Comparison of ENCODE assay signal across 11 cellular contexts in genomic region chr2:232926448-232927040, GRCh38. TPM values are rescaled to one million over a fixed set of nuclear protein-coding genes. Genes with fewer than 3 reads are reported as not detected.
DNase-seq lines count a peak whose midpoint lies in the region; ATAC-seq and TF ChIP-seq lines count a peak whose summit lies in the region.
"Had no signal": no experiment of that assay in that cellular context is flagged by ENCODE, and none has a peak within 500 bp of the region (broad histone marks: within the 10 kb centered on the region; RNA-seq: fewer than 3 reads in every experiment).

No MANE protein-coding gene starts in this region.

- no peaks in the 10 kb centered on the region for H3K9me2 ChIP-seq in GM23248 (ENCODE audit: insufficient read depth)

- in situ Hi-C loops in mammary epithelial cell (cut with MboI; ENCODE audit: low sequenced_read_pairs in 2 of 2) (no loop called here), GM23248 (cut with MboI) (no loop called here)

- H3K27ac ChIP-seq in mammary epithelial cell (ENCODE audit: insufficient read depth, low read depth, low read length): no peak overlapping the region
- H3K27ac ChIP-seq in tibial nerve: peak overlapping the region in 2 of 4 donors; percentile 24 to 73
- H3K27ac ChIP-seq in GM23248: no peak overlapping the region
- H3K27ac ChIP-seq: HL-60 had no signal

- H3K9me3 Mint-ChIP-seq in MCF 10A (ENCODE audit: unreplicated experiment) (no peaks in the 10 kb centered on the region), memory B cell (no peaks in the 10 kb centered on the region)
- no peaks in the 10 kb centered on the region for H3K9me3 Mint-ChIP-seq in activated naive CD8-positive, alpha-beta T cell treated with anti-CD3 and anti-CD28 coated beads, Interleukin-2, amount 10 ng/mL, durations not matched to agents 7 days and 5 days

- no peak for TF ChIP-seq CTCF in MCF 10A (IDR thresholded peaks at IDR 0.05; ENCODE audit: unreplicated experiment)
- TF ChIP-seq CTCF in mammary epithelial cell (conservative IDR thresholded peaks at IDR 0.05 in 1 of 2, IDR thresholded peaks at IDR 0.05 in 1 of 2; ENCODE audit: extremely low read depth in 1 of 2, insufficient read depth in 1 of 2, low read depth in 1 of 2, low read length in 2 of 2): no peak
- TF ChIP-seq CTCF in tibial nerve (IDR thresholded peaks at IDR 0.05): no peak

- POLR2A ChIA-PET in MCF 10A (lab: Yijun Ruan, JAX): interaction anchor here (0.6 kb wide), 1 partner anchor 103 kb away, joined by 3 read pairs; no protein-coding TSS in a partner anchor
- POLR2A ChIA-PET in activated naive CD8-positive, alpha-beta T cell treated with anti-CD3 and anti-CD28 coated beads, Interleukin-2, amount 10 ng/mL, durations not matched to agents 7 days and 5 days (lab: Charles Lee): no interaction called here

- peaks cover 32% of the 10 kb centered on the region for H3K27me3 ChIP-seq in mammary epithelial cell (ENCODE audit: insufficient read depth, low read length)
- peaks cover 0 to 22% of the 10 kb centered on the region in 2 donors for H3K27me3 ChIP-seq in tibial nerve
- peaks cover 57% of the 10 kb centered on the region for H3K27me3 ChIP-seq in GM23248 (replicated peaks; ENCODE audit: insufficient read depth)

- H3K4me1 Mint-ChIP-seq in MCF 10A (ENCODE audit: insufficient read depth, unreplicated experiment) (peaks cover 4% of the 10 kb centered on the region), memory B cell (peaks cover 3% of the 10 kb centered on the region)
- H3K4me1 Mint-ChIP-seq in activated naive CD8-positive, alpha-beta T cell treated with anti-CD3 and anti-CD28 coated beads, Interleukin-2, amount 10 ng/mL, durations not matched to agents 7 days and 5 days: no peaks in the 10 kb centered on the region

- no peaks in the 10 kb centered on the region for H3F3A ChIP-seq in GM23248 (ENCODE audit: insufficient read depth)

- H3K4me3 ChIP-seq in mammary epithelial cell (replicated peaks in 1 of 3; ENCODE audit: insufficient read depth in 1 of 3, low read depth in 2 of 3, low read length in 3 of 3) (no peak overlapping the region), tibial nerve (peak overlapping the region; percentile 31 to 79 (median 42)), GM23248 (no peak overlapping the region)

- H3K36me3 ChIP-seq in mammary epithelial cell (ENCODE audit: insufficient read depth, low read length) (no peaks in the 10 kb centered on the region), tibial nerve (peaks cover 0 to 11% (median 0%) of the 10 kb centered on the region in 3 donors), GM23248 (ENCODE audit: low read depth) (no peaks in the 10 kb centered on the region)

- BruUV-seq in MCF 10A (replicated peaks; lab: Mats Ljungman, UMichigan): no TSS peak
- no TSS peak for BruUV-seq in mammary epithelial cell (replicated peaks; lab: Mats Ljungman, UMichigan)

- no peak for ATAC-seq in activated naive CD8-positive, alpha-beta T cell treated with anti-CD3 and anti-CD28 coated beads, Interleukin-2, amount 10 ng/mL, durations not matched to agents 7 days and 5 days (ENCODE audit: low read depth)
- ATAC-seq in memory B cell (ENCODE audit: low read depth): no peak
- no peak for ATAC-seq in GM19463 (IDR thresholded peaks at IDR 0.05; ENCODE audit: unreplicated experiment)

- no peaks in the 10 kb centered on the region for H3K36me3 Mint-ChIP-seq in MCF 10A (ENCODE audit: insufficient read depth, unreplicated experiment)
- no peaks in the 10 kb centered on the region for H3K36me3 Mint-ChIP-seq in activated naive CD8-positive, alpha-beta T cell treated with anti-CD3 and anti-CD28 coated beads, Interleukin-2, amount 10 ng/mL, durations not matched to agents 7 days and 5 days
- H3K36me3 Mint-ChIP-seq in memory B cell: no peaks in the 10 kb centered on the region

- DNase-seq in MCF 10A (ENCODE audit: unreplicated experiment): no peak
- no peak for DNase-seq in mammary epithelial cell
- DNase-seq in activated naive CD8-positive, alpha-beta T cell treated with anti-CD3 and anti-CD28 coated beads, Interleukin-2, amount 10 ng/mL, durations not matched to agents 7 days and 5 days: no peak
- no peak for DNase-seq in memory B cell (ENCODE audit: low spot score in 2 of 2)
- no peak for DNase-seq in tibial nerve (ENCODE audit: low spot score in 2 of 2)
- no peak for DNase-seq in NCI-H1694 treated with DMSO at 0.1 percent for 48 hours (lab: John Stamatoyannopoulos, UW)
- no peak for DNase-seq in GM23248
- DNase-seq: NCI-H1694, SHP77 treated with DMSO at 0.1 percent for 48 hours had no signal

- intact Hi-C loops in MCF 10A (cut with micrococcal nuclease): no loop called here
- intact Hi-C loops in mammary epithelial cell (cut with micrococcal nuclease): no loop called here

- H3K4me1 ChIP-seq in mammary epithelial cell (ENCODE audit: insufficient read depth, low read length) (peaks cover 7% of the 10 kb centered on the region), tibial nerve (peaks cover 0 to 29% (median 11%) of the 10 kb centered on the region in 4 donors), GM23248 (ENCODE audit: insufficient read depth) (no peaks in the 10 kb centered on the region)

- H3K27ac Mint-ChIP-seq in MCF 10A (ENCODE audit: low read depth, unreplicated experiment) (no peak overlapping the region), memory B cell (no peak overlapping the region)
- no peak overlapping the region for H3K27ac Mint-ChIP-seq in activated naive CD8-positive, alpha-beta T cell treated with anti-CD3 and anti-CD28 coated beads, Interleukin-2, amount 10 ng/mL, durations not matched to agents 7 days and 5 days

- no peak for TF ChIP-seq POLR2A in tibial nerve (IDR thresholded peaks at IDR 0.05)

- H3K4me2 ChIP-seq in mammary epithelial cell (ENCODE audit: insufficient read depth, low read depth, low read length) (no peak overlapping the region), GM23248 (ENCODE audit: unreplicated experiment) (no peak overlapping the region)

- H3K79me2 ChIP-seq in mammary epithelial cell (ENCODE audit: insufficient read depth, low read length): no peaks in the 10 kb centered on the region
- no peaks in the 10 kb centered on the region for H3K79me2 ChIP-seq in GM23248 (ENCODE audit: insufficient read depth)

- H2AFZ ChIP-seq in mammary epithelial cell (ENCODE audit: low read depth, low read length): no peak overlapping the region
- H2AFZ ChIP-seq in GM23248: no peak overlapping the region

- no peak for TF ChIP-seq EP300 in tibial nerve (IDR thresholded peaks at IDR 0.05)

- WGBS in mammary epithelial cell (ENCODE audit: low coverage, missing lambda C conversion rate): 38% methylated on average over 14 of the region's 19 CpGs
- 14 to 18% methylated on average over 17 to 19 of the region's 19 CpGs for WGBS in tibial nerve, 2 donors
- WGBS in GM23248 (ENCODE audit: low coverage in 1 of 2, low lambda C conversion rate in 2 of 2, missing lambda C conversion rate in 2 of 2), 2 experiments: 56% methylated on average over 18 to 19 of the region's 19 CpGs

- dilution Hi-C loops in mammary epithelial cell (cut with HindIII; ENCODE audit: low sequenced_read_pairs): loop anchor here (5.0 kb wide), 3 partner anchors 41 to 104 kb away; no protein-coding TSS in a partner anchor

- H3K9ac ChIP-seq in mammary epithelial cell (ENCODE audit: insufficient read depth, low read length): no peak overlapping the region
- no peak overlapping the region for H3K9ac ChIP-seq in GM23248

- H3K27me3 Mint-ChIP-seq in MCF 10A (ENCODE audit: insufficient read depth, unreplicated experiment) (no peaks in the 10 kb centered on the region), memory B cell (peaks cover 21% of the 10 kb centered on the region)
- peaks cover 69% of the 10 kb centered on the region for H3K27me3 Mint-ChIP-seq in activated naive CD8-positive, alpha-beta T cell treated with anti-CD3 and anti-CD28 coated beads, Interleukin-2, amount 10 ng/mL, durations not matched to agents 7 days and 5 days

- H3K9me3 ChIP-seq in mammary epithelial cell (replicated peaks; ENCODE audit: insufficient read depth, low read length) (no peaks in the 10 kb centered on the region), tibial nerve (no peaks in the 10 kb centered on the region), GM23248 (ENCODE audit: low read depth) (no peaks in the 10 kb centered on the region)

- peak overlapping the region; percentile 58 for H3K4me3 Mint-ChIP-seq in MCF 10A (ENCODE audit: unreplicated experiment)
- H3K4me3 Mint-ChIP-seq in activated naive CD8-positive, alpha-beta T cell treated with anti-CD3 and anti-CD28 coated beads, Interleukin-2, amount 10 ng/mL, durations not matched to agents 7 days and 5 days: peak overlapping the region; percentile 44
- H3K4me3 Mint-ChIP-seq in memory B cell: peak overlapping the region; percentile 70

- CTCF ChIA-PET in MCF 10A (lab: Yijun Ruan, JAX) (no interaction called here), mammary epithelial cell (lab: Charles Lee; ENCODE audit: low non-redundant PET) (no interaction called here)

- H4K20me1 ChIP-seq in mammary epithelial cell (ENCODE audit: insufficient read depth, low read length) (peaks cover 2% of the 10 kb centered on the region), GM23248 (ENCODE audit: insufficient read depth) (no peaks in the 10 kb centered on the region)

RNA-seq across cellular contexts. Expression of gene SNORC, which starts 56.5 kb away (rescaled TPM):
- total RNA-seq in MCF 10A (2022): 7.8 and 8.2 TPM in 2 replicates
- total RNA-seq in mammary epithelial cell: 1 to 10 TPM; 1.5 to 4.3 TPM
- 0.41 TPM for polyA plus RNA-seq in mammary epithelial cell
- polyA minus RNA-seq in mammary epithelial cell: not detected
- total RNA-seq in activated naive CD8-positive, alpha-beta T cell treated with anti-CD3 and anti-CD28 coated beads, Interleukin-2, amount 10 ng/mL, durations not matched to agents 7 days and 5 days: 1 to 10 TPM; 1.5 to 2.1 TPM
- total RNA-seq in tibial nerve: 10 to 100 TPM in 3 of 4 donors, 1 to 10 TPM in 1; 6.9 to 24.0 (median 10.7) TPM
- total RNA-seq in GM23248 (2014; rRNA removed; shearing (Covaris generic)): 0.63 TPM in 1 of 2 replicates, not detected in the other
- polyA plus RNA-seq in GM23248 (2016; fragmentation: Nextera tagmentation; extraction: Ambion mirVana): 0.39 TPM in 1 of 2 replicates, not detected in the other

Comparison
In these comparisons a context has a peak if more than half of its experiments do, and no peak if none do; other contexts are left out.
1. H3K4me3 ChIP-seq: peak in tibial nerve (4 of 4); none in mammary epithelial cell (0 of 3) and GM23248 (single experiment).
2. Peak in every context shown above with its lines, with median percentiles within 50 percentile points of each other: H3K4me3 Mint-ChIP-seq.